Comparison of ENCODE assay signal across 8 cellular contexts in genomic region chr18:58091099-58091611, GRCh38. TPM values are rescaled to one million over a fixed set of nuclear protein-coding genes. Genes with fewer than 3 reads are reported as not detected.
DNase-seq lines count a peak whose midpoint lies in the region; ATAC-seq, FAIRE-seq and TF ChIP-seq lines count a peak whose summit lies in the region.

No MANE protein-coding gene starts in this region.

- no peak for TF ChIP-seq CTCF in GM12878 (IDR thresholded peaks at IDR 0.05 in 2 of 3, conservative IDR thresholded peaks at IDR 0.05 in 1 of 3; ENCODE audit: control insufficient read depth in 2 of 3, extremely low read depth in 1 of 3, insufficient read depth in 1 of 3, low read depth in 3 of 3, low read length in 3 of 3)

- no peaks in the 10 kb centered on the region for H3K27me3 ChIP-seq in GM12878 (replicated peaks in 1 of 2; ENCODE audit: control insufficient read depth in 2 of 2, insufficient read depth in 2 of 2, low read length in 1 of 2)

- TF ChIP-seq EP300 in GM12878 (IDR thresholded peaks at IDR 0.05; ENCODE audit: borderline replicate concordance in 1 of 2, control insufficient read depth in 1 of 2, low read depth in 2 of 2, low read length in 2 of 2): no peak

- peak overlapping the region; percentile 61 for H3K4me2 ChIP-seq in GM12878 (ENCODE audit: control insufficient read depth, insufficient read depth)

- FAIRE-seq in GM12878 (lab: Jason Lieb, UNC): no peak

- intact Hi-C loops in GM12878 (cut with micrococcal nuclease; ENCODE audit: unreplicated experiment): no loop called here

- peak overlapping the region; percentile 63 for H2AFZ ChIP-seq in GM12878 (ENCODE audit: control insufficient read depth, low read depth, low read length)

- in situ Hi-C loops in GM12878 (cut with MboI): no loop called here

- no peak overlapping the region for H3K9ac ChIP-seq in GM12878 (ENCODE audit: control insufficient read depth, insufficient read depth, low read length)

- ATAC-seq in GM19395 (IDR thresholded peaks at IDR 0.05; ENCODE audit: unreplicated experiment) (peak; percentile 91), HG03354 (IDR thresholded peaks at IDR 0.05; ENCODE audit: poor library complexity, severe bottlenecking, unreplicated experiment) (peak; percentile 95), GM12878 (peak; percentile 97)

- TF ChIP-seq RAD21 in GM12878 (IDR thresholded peaks at IDR 0.05; ENCODE audit: insufficient read depth, low read depth, low read length): no peak

- WGBS in GM12878 (ENCODE audit: insufficient coverage, insufficient replicate concordance, low lambda C conversion rate, missing lambda C conversion rate): 57% methylated on average over 2 of the region's 2 CpGs

- H3K36me3 ChIP-seq in GM12878 (ENCODE audit: control insufficient read depth in 2 of 2, insufficient read depth in 2 of 2, low read length in 1 of 2): no peaks in the 10 kb centered on the region

- H3K4me1 ChIP-seq in GM12878 (ENCODE audit: control insufficient read depth, insufficient read depth, low read length): peaks cover 14% of the 10 kb centered on the region

- SMC1A ChIA-PET in GM12878 (lab: Charles Lee; ENCODE audit: uncharacterized antibody, unreplicated experiment): interaction anchor here (0.9 to 8.2 kb wide), 14 partner anchors 9 to 253 kb away, joined by 3 to 78 read pairs (median 6); partner anchors contain the start of gene NEDD4L

- DNase-seq in COR-L47 (lab: John Stamatoyannopoulos, UW) (peak; percentile 48), GM12878 (ENCODE audit: low read depth, low spot score) (peak; percentile 72), hypothalamus (lab: John Stamatoyannopoulos, UW) (no peak), epidermal melanocyte (ENCODE audit: insufficient read length, low spot score) (no peak), NCI-H1105 (lab: John Stamatoyannopoulos, UW) (no peak), GF-D8 (lab: John Stamatoyannopoulos, UW) (no peak)

- POLR2A ChIA-PET in GM12878 (lab: Charles Lee): interaction anchor here (1.1 to 2.1 kb wide), 8 partner anchors 9 to 38 kb away, joined by 3 to 10 read pairs (median 6); no protein-coding TSS in a partner anchor

- BruUV-seq in GM12878 (replicated peaks; lab: Mats Ljungman, UMichigan): no TSS peak

- H4K20me1 ChIP-seq in GM12878 (ENCODE audit: control insufficient read depth, insufficient read depth): no peaks in the 10 kb centered on the region

- no peak for TF ChIP-seq POLR2A in GM12878 (IDR thresholded peaks at IDR 0.05; ENCODE audit: low read depth, low read length)

- CTCF ChIA-PET in GM12878 (lab: Yijun Ruan, JAX): interaction anchor here (0.9 to 3.6 kb wide), 6 partner anchors 13 to 45 kb away, joined by 3 to 14 read pairs (median 8); no protein-coding TSS in a partner anchor

- H3K79me2 ChIP-seq in GM12878 (ENCODE audit: control insufficient read depth, insufficient read depth, low read length): no peaks in the 10 kb centered on the region

- H3K27ac ChIP-seq in GM12878 (ENCODE audit: control insufficient read depth, insufficient read depth): peak overlapping the region; percentile 52

- RAD21 ChIA-PET in GM12878 (lab: Charles Lee; ENCODE audit: unreplicated experiment): interaction anchor here (0.8 to 2.8 kb wide), 7 partner anchors 9 to 134 kb away, joined by 3 to 13 read pairs (median 8); no protein-coding TSS in a partner anchor

- no peak overlapping the region for H3K4me3 ChIP-seq in GM12878

- no peaks in the 10 kb centered on the region; the same call in 2 of the 3 replicates for H3K9me3 ChIP-seq in GM12878 (replicated peaks; ENCODE audit: control insufficient read depth, insufficient read depth, low read length)

TF ChIP-seq in GM12878, 131 proteins besides CTCF, POLR2A, EP300 and RAD21 (continues in another document):
- TF ChIP-seq ZNF24 (IDR thresholded peaks at IDR 0.05): peak; percentile 83
- peak in 1 of 2 experiments; percentile 48; a peak in 1 of 4 replicates for TF ChIP-seq BHLHE40 (IDR thresholded peaks at IDR 0.05; ENCODE audit: borderline replicate concordance in 1 of 2, low read depth in 2 of 2, low read length in 1 of 2)
- peak; percentile 63 to 65; a peak in 3 of 4 replicates for TF ChIP-seq IKZF2 (IDR thresholded peaks at IDR 0.05)
- TF ChIP-seq MTA2 (IDR thresholded peaks at IDR 0.05; ENCODE audit: low read depth): peak; percentile 75; the same call in 1 of the 2 replicates
- 0 out of 2 replicates have a peak, but pooled peaks have one; percentile 18 for TF ChIP-seq LARP7 (IDR thresholded peaks at IDR 0.05)
- no peak for TF ChIP-seq RB1 (IDR thresholded peaks at IDR 0.05; ENCODE audit: borderline replicate concordance)
- 0 out of 4 replicates have a peak, but pooled peaks of 1 of the 2 experiments have one; percentile 32 for TF ChIP-seq ETV6 (conservative IDR thresholded peaks at IDR 0.05 in 1 of 2, IDR thresholded peaks at IDR 0.05 in 1 of 2; ENCODE audit: borderline replicate concordance in 1 of 2, low read depth in 1 of 2)
- peak; percentile 92 for TF ChIP-seq SPI1 (IDR thresholded peaks at IDR 0.05; ENCODE audit: borderline replicate concordance, insufficient read depth, low read depth, low read length)
- TF ChIP-seq IKZF1 (conservative IDR thresholded peaks at IDR 0.05): peak; percentile 74
- no peak for TF ChIP-seq CHD2 (IDR thresholded peaks at IDR 0.05; ENCODE audit: borderline replicate concordance, low read depth, low read length)
- TF ChIP-seq DPF2 (IDR thresholded peaks at IDR 0.05): peak; percentile 65
- 0 out of 2 replicates have a peak, but pooled peaks have one; percentile 11 for TF ChIP-seq BCL11A (IDR thresholded peaks at IDR 0.05; ENCODE audit: low read depth, low read length)
- TF ChIP-seq, protein P1, sequence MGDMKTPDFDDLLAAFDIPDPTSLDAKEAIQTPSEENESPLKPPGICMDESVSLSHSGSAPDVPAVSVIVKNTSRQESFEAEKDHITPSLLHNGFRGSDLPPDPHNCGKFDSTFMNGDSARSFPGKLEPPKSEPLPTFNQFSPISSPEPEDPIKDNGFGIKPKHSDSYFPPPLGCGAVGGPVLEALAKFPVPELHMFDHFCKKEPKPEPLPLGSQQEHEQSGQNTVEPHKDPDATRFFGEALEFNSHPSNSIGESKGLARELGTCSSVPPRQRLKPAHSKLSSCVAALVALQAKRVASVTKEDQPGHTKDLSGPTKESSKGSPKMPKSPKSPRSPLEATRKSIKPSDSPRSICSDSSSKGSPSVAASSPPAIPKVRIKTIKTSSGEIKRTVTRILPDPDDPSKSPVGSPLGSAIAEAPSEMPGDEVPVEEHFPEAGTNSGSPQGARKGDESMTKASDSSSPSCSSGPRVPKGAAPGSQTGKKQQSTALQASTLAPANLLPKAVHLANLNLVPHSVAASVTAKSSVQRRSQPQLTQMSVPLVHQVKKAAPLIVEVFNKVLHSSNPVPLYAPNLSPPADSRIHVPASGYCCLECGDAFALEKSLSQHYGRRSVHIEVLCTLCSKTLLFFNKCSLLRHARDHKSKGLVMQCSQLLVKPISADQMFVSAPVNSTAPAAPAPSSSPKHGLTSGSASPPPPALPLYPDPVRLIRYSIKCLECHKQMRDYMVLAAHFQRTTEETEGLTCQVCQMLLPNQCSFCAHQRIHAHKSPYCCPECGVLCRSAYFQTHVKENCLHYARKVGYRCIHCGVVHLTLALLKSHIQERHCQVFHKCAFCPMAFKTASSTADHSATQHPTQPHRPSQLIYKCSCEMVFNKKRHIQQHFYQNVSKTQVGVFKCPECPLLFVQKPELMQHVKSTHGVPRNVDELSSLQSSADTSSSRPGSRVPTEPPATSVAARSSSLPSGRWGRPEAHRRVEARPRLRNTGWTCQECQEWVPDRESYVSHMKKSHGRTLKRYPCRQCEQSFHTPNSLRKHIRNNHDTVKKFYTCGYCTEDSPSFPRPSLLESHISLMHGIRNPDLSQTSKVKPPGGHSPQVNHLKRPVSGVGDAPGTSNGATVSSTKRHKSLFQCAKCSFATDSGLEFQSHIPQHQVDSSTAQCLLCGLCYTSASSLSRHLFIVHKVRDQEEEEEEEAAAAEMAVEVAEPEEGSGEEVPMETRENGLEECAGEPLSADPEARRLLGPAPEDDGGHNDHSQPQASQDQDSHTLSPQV (IDR thresholded peaks at IDR 0.05): no peak
- peak; percentile 11 for TF ChIP-seq SMAD1 (IDR thresholded peaks at IDR 0.05; ENCODE audit: low read depth, partially characterized antibody)
- 0 out of 2 replicates have a peak, but pooled peaks have one; percentile 28 for TF ChIP-seq JUND (IDR thresholded peaks at IDR 0.05; ENCODE audit: low read depth, low read length)
- TF ChIP-seq, protein P2, sequence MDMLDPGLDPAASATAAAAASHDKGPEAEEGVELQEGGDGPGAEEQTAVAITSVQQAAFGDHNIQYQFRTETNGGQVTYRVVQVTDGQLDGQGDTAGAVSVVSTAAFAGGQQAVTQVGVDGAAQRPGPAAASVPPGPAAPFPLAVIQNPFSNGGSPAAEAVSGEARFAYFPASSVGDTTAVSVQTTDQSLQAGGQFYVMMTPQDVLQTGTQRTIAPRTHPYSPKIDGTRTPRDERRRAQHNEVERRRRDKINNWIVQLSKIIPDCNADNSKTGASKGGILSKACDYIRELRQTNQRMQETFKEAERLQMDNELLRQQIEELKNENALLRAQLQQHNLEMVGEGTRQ (IDR thresholded peaks at IDR 0.05; ENCODE audit: borderline replicate concordance, low read depth, low read length): no peak
- TF ChIP-seq MYB (IDR thresholded peaks at IDR 0.05; ENCODE audit: borderline replicate concordance, low read depth, low read length): no peak

RNA-seq across cellular contexts. Expression of gene NEDD4L, which starts 47.1 kb away (rescaled TPM):
- total RNA-seq in GM12878 (2013; cell fraction: nucleolus; rRNA removed): 256 and 267 TPM in 2 replicates
- 12.9 and 18.6 TPM in 2 replicates for total RNA-seq in GM12878 (2014; rRNA removed)
- total RNA-seq in GM12878 (2014; rRNA removed; fragmentation: Illumina TruSeq; extraction: Trizol): 16.9 and 19.7 TPM in 2 replicates
- 24.0 and 25.7 TPM in 2 replicates for total RNA-seq in GM12878 (2021)
- polyA plus RNA-seq in GM12878 (2011; ENCODE audit: low read depth): 1.8 TPM
- 14.9 and 21.3 TPM in 2 replicates for polyA plus RNA-seq in GM12878 (2011; rRNA removed)
- polyA plus RNA-seq in GM12878 (2011; cell fraction: cytosol; rRNA removed): 19.3 and 21.8 TPM in 2 replicates
- polyA plus RNA-seq in GM12878 (2011; cell fraction: nucleus; rRNA removed): 44.9 and 46.5 TPM in 2 replicates
- polyA plus RNA-seq in GM12878 (2012): 4.8 and 5.0 TPM in 2 replicates
- polyA plus RNA-seq in GM12878 (2014; fragmentation: Illumina TruSeq; extraction: Trizol): 20.3 and 21.9 TPM in 2 replicates
- polyA plus RNA-seq in GM12878 (2014; fragmentation: Nextera tagmentation; extraction: Ambion mirVana): 1 to 10 TPM; 7.4 to 8.8 TPM
- 16.0 and 20.1 TPM in 2 replicates for polyA plus RNA-seq in GM12878 (2014; rRNA removed)
- 10 to 100 TPM; 10.8 to 12.1 TPM for polyA plus RNA-seq in GM12878 (2016; fragmentation: Nextera tagmentation; extraction: Ambion mirVana)
- polyA minus RNA-seq in GM12878 (2011; rRNA and poly(A)+ RNA removed): 32.7 and 42.1 TPM in 2 replicates
- polyA minus RNA-seq in GM12878 (2011; cell fraction: cytosol; rRNA and poly(A)+ RNA removed): 8.8 TPM in 2 replicates
- 38.1 and 63.2 TPM in 2 replicates for polyA minus RNA-seq in GM12878 (2011; cell fraction: nucleus; rRNA and poly(A)+ RNA removed)

Comparison
In these comparisons a context has a peak if more than half of its experiments do, and no peak if none do; other contexts are left out.
1. DNase-seq: peak in COR-L47 (single experiment) and GM12878 (single experiment); none in hypothalamus (0 of 51), epidermal melanocyte (single experiment), NCI-H1105 (single experiment) and GF-D8 (single experiment).
2. Peak in every context shown above with its lines, with median percentiles within 50 percentile points of each other: ATAC-seq.